Comparison of ENCODE assay signal across 17 cellular contexts in the genomic region with DNA sequence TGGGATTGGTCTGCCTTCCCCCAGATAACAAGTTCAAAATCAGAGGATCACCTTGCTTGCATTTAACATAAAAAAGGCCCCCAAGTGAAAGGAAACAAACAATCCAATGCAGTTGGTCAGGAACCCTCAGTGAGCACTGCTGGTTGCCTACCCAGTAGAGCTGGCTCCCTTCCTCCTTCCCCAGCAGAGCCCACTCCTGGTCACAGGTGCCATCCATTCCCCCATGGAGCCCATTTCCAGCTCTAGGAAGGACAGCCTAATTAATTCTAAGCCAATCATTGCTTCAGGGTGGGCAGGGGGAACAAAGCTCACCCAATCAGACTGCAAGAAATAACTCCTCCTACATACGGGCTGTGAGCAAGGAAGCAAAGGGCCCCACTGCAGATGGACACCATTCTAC.
A peak's percentile ranks its signal among the peaks of the same experiment; 100 is the strongest.
DNase-seq lines count a peak whose midpoint lies in the region; ATAC-seq, FAIRE-seq and TF ChIP-seq lines count a peak whose summit lies in the region.
"Had no signal": no experiment of that assay in that cellular context is flagged by ENCODE, and none has a peak within 500 bp of the region (broad histone marks: within the 10 kb centered on the region; RNA-seq: fewer than 3 reads in every experiment).

No MANE protein-coding gene starts in this region.

- no peak for TF ChIP-seq POLR2A in GM12878 (IDR thresholded peaks at IDR 0.05; ENCODE audit: low read depth, low read length)

- peak overlapping the region; percentile 39; the same call in 1 of the 2 replicates for H3K4me2 ChIP-seq in GM12878 (ENCODE audit: control insufficient read depth, insufficient read depth)

- no peak overlapping the region for H2AFZ ChIP-seq in GM12878 (ENCODE audit: control insufficient read depth, low read depth, low read length)

- no peak for TF ChIP-seq CTCF in GM12878 (IDR thresholded peaks at IDR 0.05 in 2 of 3, conservative IDR thresholded peaks at IDR 0.05 in 1 of 3; ENCODE audit: control insufficient read depth in 2 of 3, extremely low read depth in 1 of 3, insufficient read depth in 1 of 3, low read depth in 3 of 3, low read length in 3 of 3)

- peak overlapping the region; percentile 38 for H3K4me3 Mint-ChIP-seq in activated naive CD8-positive, alpha-beta T cell
- H3K4me3 Mint-ChIP-seq in activated naive CD8-positive, alpha-beta T cell treated with anti-CD3 and anti-CD28 coated beads, Interleukin-2, amount 50 U/mL, for 24 hours, result no peak overlapping the region
- H3K4me3 Mint-ChIP-seq in stimulated activated memory B cell treated with anti-CD40 and anti-IgM and Interleukin-4, amounts not matched to agents 10 μg/mL and 1 μg/mL and 100 μg/mL, for 72 hours, result no peak overlapping the region

- no peaks in the 10 kb centered on the region for H4K20me1 ChIP-seq in GM12878 (ENCODE audit: control insufficient read depth, insufficient read depth)

- no peak overlapping the region for H3K4me3 ChIP-seq in GM12878
- H3K4me3 ChIP-seq: SK-N-MC, thyroid gland had no signal

- POLR2A ChIA-PET in GM12878 (lab: Charles Lee), result interaction anchor here (0.6 to 2.9 kb wide), 6 partner anchors 9 to 39 kb away, joined by 3 to 12 read pairs (median 4); no protein-coding TSS in a partner anchor

- SMC1A ChIA-PET in GM12878 (lab: Charles Lee; ENCODE audit: uncharacterized antibody, unreplicated experiment), result interaction anchor here (0.5 to 4.0 kb wide), 12 partner anchors 9 to 61 kb away, joined by 3 to 12 read pairs (median 4); no protein-coding TSS in a partner anchor

- H3K27me3 Mint-ChIP-seq in activated naive CD8-positive, alpha-beta T cell, result no peaks in the 10 kb centered on the region
- H3K27me3 Mint-ChIP-seq in activated naive CD8-positive, alpha-beta T cell treated with anti-CD3 and anti-CD28 coated beads, Interleukin-2, amount 50 U/mL, for 24 hours, result no peaks in the 10 kb centered on the region
- no peaks in the 10 kb centered on the region for H3K27me3 Mint-ChIP-seq in stimulated activated memory B cell treated with anti-CD40 and anti-IgM and Interleukin-4, amounts not matched to agents 10 μg/mL and 1 μg/mL and 100 μg/mL, for 72 hours

- H3K27me3 ChIP-seq in GM12878 (replicated peaks in 1 of 2; ENCODE audit: control insufficient read depth in 2 of 2, insufficient read depth in 2 of 2, low read length in 1 of 2), result no peaks in the 10 kb centered on the region
- H3K27me3 ChIP-seq: thyroid gland had no signal

- no TSS peak for BruUV-seq in GM12878 (replicated peaks; lab: Mats Ljungman, UMichigan)

- peaks cover 81% of the 10 kb centered on the region for H3K79me2 ChIP-seq in GM12878 (ENCODE audit: control insufficient read depth, insufficient read depth, low read length)

- no peak for ATAC-seq in activated naive CD8-positive, alpha-beta T cell treated with anti-CD3 and anti-CD28 coated beads, Interleukin-2, amount 50 U/mL, for 24 hours
- ATAC-seq in GM12878, result peak; percentile 56
- ATAC-seq in stimulated activated memory B cell treated with anti-CD40 and anti-IgM and Interleukin-4, amounts not matched to agents 10 μg/mL and 1 μg/mL and 100 μg/mL, for 72 hours, result no peak
- no peak for ATAC-seq in HG02588 (IDR thresholded peaks at IDR 0.05; ENCODE audit: unreplicated experiment)
- no peak for ATAC-seq in GM21390 (IDR thresholded peaks at IDR 0.05; ENCODE audit: unreplicated experiment)

- RAD21 ChIA-PET in GM12878 (lab: Charles Lee; ENCODE audit: unreplicated experiment), result interaction anchor here (0.8 to 3.4 kb wide), 10 partner anchors 10 to 62 kb away, joined by 3 to 13 read pairs (median 4); no protein-coding TSS in a partner anchor

- no peak for TF ChIP-seq RAD21 in GM12878 (IDR thresholded peaks at IDR 0.05; ENCODE audit: insufficient read depth, low read depth, low read length)

- no peak for FAIRE-seq in GM12878 (lab: Jason Lieb, UNC)

- TF ChIP-seq EP300 in GM12878 (IDR thresholded peaks at IDR 0.05; ENCODE audit: borderline replicate concordance in 1 of 2, control insufficient read depth in 1 of 2, low read depth in 2 of 2, low read length in 2 of 2), result no peak

- peaks cover 24% of the 10 kb centered on the region for H3K4me1 ChIP-seq in GM12878 (ENCODE audit: control insufficient read depth, insufficient read depth, low read length)

- peaks cover 73% of the 10 kb centered on the region for H3K4me1 Mint-ChIP-seq in activated naive CD8-positive, alpha-beta T cell (ENCODE audit: low read depth)
- H3K4me1 Mint-ChIP-seq in activated naive CD8-positive, alpha-beta T cell treated with anti-CD3 and anti-CD28 coated beads, Interleukin-2, amount 50 U/mL, for 24 hours, result peaks cover 83% of the 10 kb centered on the region
- H3K4me1 Mint-ChIP-seq in stimulated activated memory B cell treated with anti-CD40 and anti-IgM and Interleukin-4, amounts not matched to agents 10 μg/mL and 1 μg/mL and 100 μg/mL, for 72 hours, result peaks cover 52% of the 10 kb centered on the region

- H3K9ac ChIP-seq in GM12878 (ENCODE audit: control insufficient read depth, insufficient read depth, low read length), result no peak overlapping the region

- intact Hi-C loops in GM12878 (cut with micrococcal nuclease; ENCODE audit: unreplicated experiment), result no loop called here

- no peak for DNase-seq in activated naive CD8-positive, alpha-beta T cell treated with anti-CD3 and anti-CD28 coated beads, Interleukin-2, amount 50 U/mL, for 24 hours
- peak; percentile 88 for DNase-seq in NCI-H146 (lab: John Stamatoyannopoulos, UW)
- no peak for DNase-seq in GM12878 (ENCODE audit: low read depth, low spot score)
- DNase-seq in AML-193 (lab: John Stamatoyannopoulos, UW), result no peak
- DNase-seq: DMS153; effector memory CD4-positive, alpha-beta T cell; HCEC 1CT; NCI-H2107; NCI-H526 treated with DMSO at 0.1 percent for 48 hours; occipital lobe; stimulated activated CD4-positive, alpha-beta T cell treated with anti-CD3 and anti-CD28 coated beads, Interleukin-4, amount 100 ng/mL, for 1 hour; thyroid gland had no signal

- no peaks in the 10 kb centered on the region for H3K36me3 Mint-ChIP-seq in activated naive CD8-positive, alpha-beta T cell
- peaks cover 1% of the 10 kb centered on the region for H3K36me3 Mint-ChIP-seq in activated naive CD8-positive, alpha-beta T cell treated with anti-CD3 and anti-CD28 coated beads, Interleukin-2, amount 50 U/mL, for 24 hours (ENCODE audit: low read depth)
- peaks cover 38% of the 10 kb centered on the region for H3K36me3 Mint-ChIP-seq in stimulated activated memory B cell treated with anti-CD40 and anti-IgM and Interleukin-4, amounts not matched to agents 10 μg/mL and 1 μg/mL and 100 μg/mL, for 72 hours

- CTCF ChIA-PET in GM12878 (lab: Yijun Ruan, JAX), result interaction anchor here (1.2 to 1.5 kb wide), 2 partner anchors 55 to 58 kb away, joined by 3 read pairs; no protein-coding TSS in a partner anchor

- no peaks in the 10 kb centered on the region for H3K9me3 ChIP-seq in GM12878 (replicated peaks; ENCODE audit: control insufficient read depth, insufficient read depth, low read length)
- H3K9me3 ChIP-seq: thyroid gland had no signal

- in situ Hi-C loops in GM12878 (cut with MboI), result no loop called here

- peak overlapping the region; percentile 73 for H3K27ac ChIP-seq in GM12878 (ENCODE audit: control insufficient read depth, insufficient read depth)
- H3K27ac ChIP-seq: thyroid gland had no signal

- WGBS in GM12878 (ENCODE audit: insufficient coverage, insufficient replicate concordance, low lambda C conversion rate, missing lambda C conversion rate), result 67% methylated on average over 1 of the region's 1 CpG

- H3K27ac Mint-ChIP-seq in activated naive CD8-positive, alpha-beta T cell, result peak overlapping the region; percentile 54
- no peak overlapping the region for H3K27ac Mint-ChIP-seq in activated naive CD8-positive, alpha-beta T cell treated with anti-CD3 and anti-CD28 coated beads, Interleukin-2, amount 50 U/mL, for 24 hours
- H3K27ac Mint-ChIP-seq in stimulated activated memory B cell treated with anti-CD40 and anti-IgM and Interleukin-4, amounts not matched to agents 10 μg/mL and 1 μg/mL and 100 μg/mL, for 72 hours, result peak overlapping the region; percentile 71

- H3K36me3 ChIP-seq in GM12878 (ENCODE audit: control insufficient read depth in 2 of 2, insufficient read depth in 2 of 2, low read length in 1 of 2), result peaks cover 2 to 6% of the 10 kb centered on the region in 2 experiments; a peak in 2 of 4 replicates
- H3K36me3 ChIP-seq: thyroid gland had no signal

- H3K9me3 Mint-ChIP-seq in activated naive CD8-positive, alpha-beta T cell (ENCODE audit: low read depth), result no peaks in the 10 kb centered on the region
- H3K9me3 Mint-ChIP-seq in activated naive CD8-positive, alpha-beta T cell treated with anti-CD3 and anti-CD28 coated beads, Interleukin-2, amount 50 U/mL, for 24 hours, result no peaks in the 10 kb centered on the region
- no peaks in the 10 kb centered on the region for H3K9me3 Mint-ChIP-seq in stimulated activated memory B cell treated with anti-CD40 and anti-IgM and Interleukin-4, amounts not matched to agents 10 μg/mL and 1 μg/mL and 100 μg/mL, for 72 hours

TF ChIP-seq in GM12878, 131 proteins besides CTCF, POLR2A, EP300 and RAD21 (continues in another document):
- TF ChIP-seq POLR2AphosphoS2 (IDR thresholded peaks at IDR 0.05; ENCODE audit: low read depth, low read length) (no peak), GABPA (IDR thresholded peaks at IDR 0.05; ENCODE audit: low read depth) (no peak), ASH2L (IDR thresholded peaks at IDR 0.05; ENCODE audit: borderline replicate concordance, low read depth) (no peak), SP1 (IDR thresholded peaks at IDR 0.05; ENCODE audit: low read depth, low read length) (no peak)
